In genomic region chrX:84248226-84248625, GRCh38 we compare ENCODE assay signal across 23 cellular contexts.
DNase-seq lines count a peak whose midpoint lies in the region; ATAC-seq, FAIRE-seq and TF ChIP-seq lines count a peak whose summit lies in the region.
"Had no signal": no experiment of that assay in that cellular context is flagged by ENCODE, and none has a peak within 500 bp of the region (broad histone marks: within the 10 kb centered on the region; RNA-seq: fewer than 3 reads in every experiment).

No MANE protein-coding gene starts in this region.

- H3K27me3 Mint-ChIP-seq in endodermal cell (ENCODE audit: insufficient read depth) (no peaks in the 10 kb centered on the region), Calu3 (ENCODE audit: unreplicated experiment) (no peaks in the 10 kb centered on the region)
- H3K27me3 Mint-ChIP-seq: IgD-negative memory B cell, memory B cell had no signal

- H3K9me3 ChIP-seq in endodermal cell (ENCODE audit: control insufficient read depth, low read length) = no peaks in the 10 kb centered on the region
- H3K9me3 ChIP-seq: uterus had no signal

- intact Hi-C loops in Calu3 (cut with micrococcal nuclease; ENCODE audit: unreplicated experiment) = no loop called here

- no peaks in the 10 kb centered on the region for H3K4me1 ChIP-seq in endodermal cell (ENCODE audit: control insufficient read depth, insufficient read depth, low read length)
- H3K4me1 ChIP-seq: parathyroid adenoma, uterus had no signal

- no peaks in the 10 kb centered on the region for H3K36me3 ChIP-seq in endodermal cell (ENCODE audit: control insufficient read depth, insufficient read depth, low read length)
- H3K36me3 ChIP-seq: uterus had no signal

- H3K4me3 ChIP-seq in skeletal muscle cell (ENCODE audit: low read depth, low read length) (no peak overlapping the region), endodermal cell (ENCODE audit: low read length) (no peak overlapping the region)
- H3K4me3 ChIP-seq: hepatocyte, uterus had no signal

- H3K9me3 Mint-ChIP-seq in endodermal cell (peaks cover 27% of the 10 kb centered on the region), Calu3 (ENCODE audit: low read depth, unreplicated experiment) (no peaks in the 10 kb centered on the region)
- H3K9me3 Mint-ChIP-seq: memory B cell had no signal

- H3K4me3 Mint-ChIP-seq in endodermal cell (no peak overlapping the region), Calu3 (ENCODE audit: low read depth, unreplicated experiment) (no peak overlapping the region)
- H3K4me3 Mint-ChIP-seq: IgD-negative memory B cell, memory B cell, natural killer cell had no signal

- peak; percentile 11 for DNase-seq in GM03348 (ENCODE audit: low spot score)
- peak; percentile 39 for DNase-seq in RCC 7860 (ENCODE audit: low spot score)
- peak; percentile 5 for DNase-seq in epithelial cell of prostate (ENCODE audit: low read depth, low spot score)
- peak; percentile 12 for DNase-seq in skeletal muscle cell (ENCODE audit: low read depth)
- DNase-seq in endodermal cell = no peak
- no peak for DNase-seq in Calu3
- no peak for DNase-seq in stimulated activated CD4-positive, alpha-beta T cell treated with anti-CD3 and anti-CD28 coated beads, Interleukin-2, amount 100 ng/mL, for 48 hours
- DNase-seq: activated naive CD4-positive, alpha-beta T cell; activated T-cell treated with anti-CD3 and anti-CD28 coated beads for 4 hours; GF-D8; islet precursor cell; MV-4-11; natural killer cell; NCI-H2029; NCI-H446; NK-92 treated with Interleukin-12 subunit alpha and Interleukin-12 subunit beta, amount 100 ng/mL, for 24 hours; stimulated activated CD4-positive, alpha-beta T cell treated with anti-CD3 and anti-CD28 coated beads, Interleukin-4, amount 100 ng/mL, for 24 hours; uterus had no signal

- no peak overlapping the region for H3K27ac ChIP-seq in epithelial cell of prostate
- H3K27ac ChIP-seq in endodermal cell (ENCODE audit: low read depth, low read length) = no peak overlapping the region
- H3K27ac ChIP-seq: hepatocyte, parathyroid adenoma, uterus had no signal

- H3K36me3 Mint-ChIP-seq in endodermal cell (ENCODE audit: low read depth) = no peaks in the 10 kb centered on the region
- no peaks in the 10 kb centered on the region for H3K36me3 Mint-ChIP-seq in Calu3 (ENCODE audit: insufficient read depth, unreplicated experiment)
- H3K36me3 Mint-ChIP-seq: IgD-negative memory B cell, memory B cell, natural killer cell had no signal

- no peak overlapping the region for H3K9ac ChIP-seq in endodermal cell (ENCODE audit: extremely low read depth, low read length, poor library complexity, severe bottlenecking)
- H3K9ac ChIP-seq: parathyroid adenoma had no signal

- H3K27me3 ChIP-seq in endodermal cell (ENCODE audit: control insufficient read depth, insufficient read depth, low read length, poor library complexity, severe bottlenecking) = no peaks in the 10 kb centered on the region
- H3K27me3 ChIP-seq: hepatocyte, uterus had no signal

- CTCF ChIA-PET in Calu3 (lab: Charles Lee) = no interaction called here

- BruUV-seq in Calu3 (replicated peaks; lab: Mats Ljungman, UMichigan) = no TSS peak

- H3K27ac Mint-ChIP-seq in endodermal cell (no peak overlapping the region), Calu3 (ENCODE audit: unreplicated experiment) (no peak overlapping the region)
- H3K27ac Mint-ChIP-seq: memory B cell, natural killer cell had no signal

- no peak for ATAC-seq in HG03095 (IDR thresholded peaks at IDR 0.05; ENCODE audit: unreplicated experiment)
- ATAC-seq: natural killer cell had no signal

- H3K4me1 Mint-ChIP-seq in endodermal cell (peaks cover 15% of the 10 kb centered on the region), Calu3 (ENCODE audit: low read depth, unreplicated experiment) (no peaks in the 10 kb centered on the region)
- H3K4me1 Mint-ChIP-seq: memory B cell, natural killer cell had no signal

- no CpG with 5 or more reads among the region's 1 CpG for WGBS in endodermal cell (ENCODE audit: insufficient coverage in 1 of 2, insufficient read length in 1 of 2), 2 experiments

- no peak for TF ChIP-seq CTCF in endodermal cell (conservative IDR thresholded peaks at IDR 0.05)
- no peak for TF ChIP-seq CTCF in Calu3 (IDR thresholded peaks at IDR 0.05; ENCODE audit: unreplicated experiment)

- peak; percentile 72 for FAIRE-seq in RCC 7860 (lab: Jason Lieb, UNC)

Comparison
In these comparisons a context has a peak if more than half of its experiments do, and no peak if none do; other contexts are left out.
1. DNase-seq: peak in GM03348 (single experiment), RCC 7860 (single experiment), epithelial cell of prostate (single experiment) and skeletal muscle cell (single experiment); none in endodermal cell (single experiment), Calu3 (single experiment) and stimulated activated CD4-positive, alpha-beta T cell treated with anti-CD3 and anti-CD28 coated beads, Interleukin-2, amount 100 ng/mL, for 48 hours (0 of 2).